20 cellular contexts compared by ENCODE assay signal in the genomic region with DNA sequence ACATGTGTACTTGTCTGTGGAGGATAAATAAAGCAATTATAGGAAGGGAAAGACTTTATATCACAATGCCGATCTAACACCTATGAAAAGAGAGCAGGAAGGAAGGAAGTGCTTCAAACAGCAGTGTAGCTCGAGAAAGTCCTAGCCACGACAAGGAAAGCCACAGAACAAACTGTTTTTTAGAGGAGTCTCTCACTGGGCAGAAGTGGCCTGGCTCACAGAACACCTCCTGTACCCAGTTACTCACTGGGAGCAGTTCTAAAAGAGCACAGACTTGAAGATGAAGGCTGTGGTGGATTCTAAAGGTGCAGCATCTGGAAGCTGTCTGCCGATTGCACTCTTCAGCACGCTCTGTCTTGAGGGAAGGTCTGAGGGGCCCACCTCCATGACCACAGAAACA.
"Had no signal": no experiment of that assay in that cellular context is flagged by ENCODE, and none has a peak within 500 bp of the region (broad histone marks: within the 10 kb centered on the region; RNA-seq: fewer than 3 reads in every experiment).

No MANE protein-coding gene starts in this region.

- H3K4me3 Mint-ChIP-seq: memory B cell; natural killer cell; stimulated activated naive CD8-positive, alpha-beta T cell treated with anti-CD3 and anti-CD28 coated beads, Interleukin-15, amount 100 ng/mL, for 72 hours had no signal

- H3K4me1 ChIP-seq: gastrocnemius medialis, pancreas, right lobe of liver, suprapubic skin, transverse colon, upper lobe of right lung, vagina had no signal

- H3K27ac ChIP-seq: gastrocnemius medialis, neutrophil, pancreas, right lobe of liver, suprapubic skin, transverse colon, upper lobe of right lung, vagina had no signal

- H3K9me3 ChIP-seq: gastrocnemius medialis, neutrophil, pancreas, right lobe of liver, suprapubic skin, transverse colon, upper lobe of right lung, vagina had no signal

- H3K4me3 ChIP-seq: gastrocnemius medialis, lung, pancreas, right lobe of liver, suprapubic skin, transverse colon, upper lobe of right lung, vagina had no signal

- H3K36me3 Mint-ChIP-seq: memory B cell, natural killer cell had no signal

- H3K27ac Mint-ChIP-seq: memory B cell; natural killer cell; stimulated activated naive CD8-positive, alpha-beta T cell treated with anti-CD3 and anti-CD28 coated beads, Interleukin-15, amount 100 ng/mL, for 72 hours had no signal

- H3K27me3 Mint-ChIP-seq: stimulated activated naive CD8-positive, alpha-beta T cell treated with anti-CD3 and anti-CD28 coated beads, Interleukin-15, amount 100 ng/mL, for 72 hours had no signal

- H3K4me1 Mint-ChIP-seq: memory B cell; natural killer cell; stimulated activated naive CD8-positive, alpha-beta T cell treated with anti-CD3 and anti-CD28 coated beads, Interleukin-15, amount 100 ng/mL, for 72 hours had no signal

- H3K27me3 ChIP-seq: gastrocnemius medialis, neutrophil, pancreas, right lobe of liver, suprapubic skin, transverse colon, upper lobe of right lung, vagina had no signal

- ATAC-seq: gastrocnemius medialis; left lobe of liver; natural killer cell; pancreas; right lobe of liver; stimulated activated naive CD8-positive, alpha-beta T cell treated with anti-CD3 and anti-CD28 coated beads, Interleukin-15, amount 100 ng/mL, for 72 hours; upper lobe of right lung had no signal

- H3K36me3 ChIP-seq: gastrocnemius medialis, neutrophil, pancreas, right lobe of liver, suprapubic skin, transverse colon, upper lobe of right lung, vagina had no signal

- DNase-seq: cortex of kidney; foreskin fibroblast; gastrocnemius medialis; head of caudate nucleus; natural killer cell; pancreas; right lobe of liver; small intestine; stimulated activated CD4-positive, alpha-beta T cell treated with anti-CD3 and anti-CD28 coated beads, Interleukin-15, amount 100 ng/mL, for 24 hours; stimulated activated CD4-positive, alpha-beta T cell treated with anti-CD3 and anti-CD28 coated beads, Interleukin-2, amount 100 ng/mL, for 48 hours; stimulated activated naive CD4-positive, alpha-beta T cell; stimulated activated naive CD8-positive, alpha-beta T cell treated with anti-CD3 and anti-CD28 coated beads, Interleukin-15, amount 100 ng/mL, for 72 hours; transverse colon; upper lobe of right lung had no signal

- H3K9me3 Mint-ChIP-seq: memory B cell; stimulated activated naive CD8-positive, alpha-beta T cell treated with anti-CD3 and anti-CD28 coated beads, Interleukin-15, amount 100 ng/mL, for 72 hours had no signal
